1 cellular context compared by ENCODE assay signal in the genomic region with DNA sequence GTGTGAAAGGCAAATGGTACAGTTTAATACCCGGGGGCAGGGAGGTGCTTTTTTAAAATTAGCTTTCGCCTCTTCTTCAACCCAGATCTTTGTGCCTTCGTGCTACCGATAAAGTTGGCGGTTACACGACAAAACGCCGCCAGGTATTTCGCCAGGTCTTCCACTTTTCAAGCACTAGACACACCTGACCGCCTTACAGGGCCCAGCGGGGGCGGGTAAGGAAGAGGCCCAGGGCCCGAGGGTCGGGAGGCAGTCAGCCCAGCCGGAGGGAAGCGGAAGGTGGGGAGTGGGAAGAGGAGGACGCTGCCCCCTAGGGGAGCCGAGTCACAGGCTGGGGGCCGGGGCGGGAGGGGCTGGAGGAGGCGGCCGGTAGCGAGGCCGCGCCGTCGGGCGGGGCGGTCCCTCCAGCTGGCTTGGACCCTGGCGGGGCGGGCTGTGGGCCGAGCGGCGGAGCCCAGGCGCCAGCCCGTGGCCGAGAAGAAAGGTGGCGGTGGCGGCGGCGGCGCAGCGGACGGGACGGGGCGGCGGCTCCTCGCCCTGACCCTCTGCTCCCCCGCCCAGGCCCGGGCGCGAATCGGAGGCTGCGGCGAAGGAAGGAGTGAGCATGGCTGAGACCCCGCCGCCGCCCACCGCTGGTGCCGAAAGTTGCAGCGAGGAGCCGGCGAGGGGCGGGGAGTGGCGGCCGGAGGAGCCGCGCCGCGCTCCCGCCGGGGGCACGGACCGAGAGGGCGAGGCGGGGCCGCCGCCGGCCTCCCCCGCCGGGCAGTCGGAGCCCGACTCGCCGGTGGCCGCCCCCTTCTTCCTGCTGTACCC.
TF ChIP-seq lines count a peak whose summit lies in the region.

No MANE protein-coding gene starts in this region.

TF ChIP-seq in K562, 482 proteins besides CTCF, POLR2A, EP300 and RAD21 (continued from another document and continues in another):
- TF ChIP-seq NONO (IDR thresholded peaks at IDR 0.05; ENCODE audit: low read depth in 2 of 2, low read length in 1 of 2) (peak in 1 of 2 experiments; percentile 69), EGR1 (conservative IDR thresholded peaks at IDR 0.05) (peak; percentile 60), KDM2B (CRISPR knock-in tag; IDR thresholded peaks at IDR 0.05) (no peak), ETV5 (CRISPR knock-in tag; IDR thresholded peaks at IDR 0.05; ENCODE audit: low read depth) (peak; percentile 33; the same call in 1 of the 2 replicates), L3MBTL2 (IDR thresholded peaks at IDR 0.05) (peak; percentile 25), E2F3 (CRISPR knock-in tag; IDR thresholded peaks at IDR 0.05) (no peak), CCNT2 (IDR thresholded peaks at IDR 0.05; ENCODE audit: borderline replicate concordance, extremely low read depth, insufficient read length, low read depth, low read length) (peak; percentile 34), GABPA (tag; conservative IDR thresholded peaks at IDR 0.05; ENCODE audit: low read depth) (peak; percentile 65), ZNF3 (CRISPR knock-in tag; IDR thresholded peaks at IDR 0.05) (no peak), ZFX (CRISPR knock-in tag; IDR thresholded peaks at IDR 0.05) (peak; percentile 55; the same call in 1 of the 2 replicates), ETS1 (conservative IDR thresholded peaks at IDR 0.05; ENCODE audit: control insufficient read depth, low read depth, low read length) (0 out of 2 replicates have a peak, but pooled peaks have one; percentile 26), STAT5A (IDR thresholded peaks at IDR 0.05; ENCODE audit: borderline replicate concordance, low read length) (no peak), RBFOX2 (IDR thresholded peaks at IDR 0.05; ENCODE audit: low read depth, low read length) (peak; percentile 9; the same call in 1 of the 2 replicates), ZBTB33 (CRISPR knock-in tag; IDR thresholded peaks at IDR 0.05) (peak; percentile 82), MAZ (CRISPR knock-in tag; conservative IDR thresholded peaks at IDR 0.05 in 1 of 2, IDR thresholded peaks at IDR 0.05 in 1 of 2) (peak; percentile 96 to 98), CGGBP1 (CRISPR knock-in tag; IDR thresholded peaks at IDR 0.05) (no peak), TRIM25 (IDR thresholded peaks at IDR 0.05; ENCODE audit: borderline replicate concordance) (no peak), FOS (IDR thresholded peaks at IDR 0.05; ENCODE audit: extremely low read depth, insufficient read length) (no peak), U2AF1 (optimal IDR thresholded peaks at IDR 0.05; ENCODE audit: low read depth, low read length) (no peak), HNRNPK (IDR thresholded peaks at IDR 0.05; ENCODE audit: low read depth, low read length, poor library complexity, severe bottlenecking) (peak; percentile 39), TCF3 (CRISPR knock-in tag; IDR thresholded peaks at IDR 0.05) (no peak), CHD4 (IDR thresholded peaks at IDR 0.05; ENCODE audit: insufficient read depth, insufficient replicate concordance, low read depth, low read length, poor library complexity, severe bottlenecking) (peak; percentile 28), DLX4 (CRISPR knock-in tag; IDR thresholded peaks at IDR 0.05) (no peak), MCM5 (IDR thresholded peaks at IDR 0.05; ENCODE audit: low read depth) (no peak), YY1 (IDR thresholded peaks at IDR 0.05; ENCODE audit: borderline replicate concordance in 1 of 3, control insufficient read depth in 1 of 3, extremely low read depth in 1 of 3, insufficient read depth in 3 of 3, insufficient read length in 1 of 3, insufficient replicate concordance in 2 of 3, low read depth in 1 of 3, low read length in 2 of 3) (peak in 2 of 3 experiments; percentile 21 to 38), FOXA3 (CRISPR knock-in tag; conservative IDR thresholded peaks at IDR 0.05 in 1 of 2, IDR thresholded peaks at IDR 0.05 in 1 of 2) (0 out of 4 replicates have a peak, but pooled peaks of 1 of the 2 experiments have one; percentile 28), NBN (IDR thresholded peaks at IDR 0.05; ENCODE audit: low read depth) (peak; percentile 57; the same call in 1 of the 2 replicates), SUPT5H (IDR thresholded peaks at IDR 0.05) (peak; percentile 71), PHF20 (IDR thresholded peaks at IDR 0.05; ENCODE audit: partially characterized antibody) (peak; percentile 72), MYBL2 (IDR thresholded peaks at IDR 0.05; ENCODE audit: low read depth) (no peak), MYBL2 (CRISPR knock-in tag; IDR thresholded peaks at IDR 0.05; ENCODE audit: borderline replicate concordance) (no peak)
- TF ChIP-seq, protein P1, sequence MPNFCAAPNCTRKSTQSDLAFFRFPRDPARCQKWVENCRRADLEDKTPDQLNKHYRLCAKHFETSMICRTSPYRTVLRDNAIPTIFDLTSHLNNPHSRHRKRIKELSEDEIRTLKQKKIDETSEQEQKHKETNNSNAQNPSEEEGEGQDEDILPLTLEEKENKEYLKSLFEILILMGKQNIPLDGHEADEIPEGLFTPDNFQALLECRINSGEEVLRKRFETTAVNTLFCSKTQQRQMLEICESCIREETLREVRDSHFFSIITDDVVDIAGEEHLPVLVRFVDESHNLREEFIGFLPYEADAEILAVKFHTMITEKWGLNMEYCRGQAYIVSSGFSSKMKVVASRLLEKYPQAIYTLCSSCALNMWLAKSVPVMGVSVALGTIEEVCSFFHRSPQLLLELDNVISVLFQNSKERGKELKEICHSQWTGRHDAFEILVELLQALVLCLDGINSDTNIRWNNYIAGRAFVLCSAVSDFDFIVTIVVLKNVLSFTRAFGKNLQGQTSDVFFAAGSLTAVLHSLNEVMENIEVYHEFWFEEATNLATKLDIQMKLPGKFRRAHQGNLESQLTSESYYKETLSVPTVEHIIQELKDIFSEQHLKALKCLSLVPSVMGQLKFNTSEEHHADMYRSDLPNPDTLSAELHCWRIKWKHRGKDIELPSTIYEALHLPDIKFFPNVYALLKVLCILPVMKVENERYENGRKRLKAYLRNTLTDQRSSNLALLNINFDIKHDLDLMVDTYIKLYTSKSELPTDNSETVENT (CRISPR knock-in tag; IDR thresholded peaks at IDR 0.05), result no peak
- TF ChIP-seq, protein P2, sequence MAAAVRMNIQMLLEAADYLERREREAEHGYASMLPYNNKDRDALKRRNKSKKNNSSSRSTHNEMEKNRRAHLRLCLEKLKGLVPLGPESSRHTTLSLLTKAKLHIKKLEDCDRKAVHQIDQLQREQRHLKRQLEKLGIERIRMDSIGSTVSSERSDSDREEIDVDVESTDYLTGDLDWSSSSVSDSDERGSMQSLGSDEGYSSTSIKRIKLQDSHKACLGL (CRISPR knock-in tag; IDR thresholded peaks at IDR 0.05; ENCODE audit: borderline replicate concordance, poor library complexity, severe bottlenecking), result no peak
- TF ChIP-seq, protein P3, sequence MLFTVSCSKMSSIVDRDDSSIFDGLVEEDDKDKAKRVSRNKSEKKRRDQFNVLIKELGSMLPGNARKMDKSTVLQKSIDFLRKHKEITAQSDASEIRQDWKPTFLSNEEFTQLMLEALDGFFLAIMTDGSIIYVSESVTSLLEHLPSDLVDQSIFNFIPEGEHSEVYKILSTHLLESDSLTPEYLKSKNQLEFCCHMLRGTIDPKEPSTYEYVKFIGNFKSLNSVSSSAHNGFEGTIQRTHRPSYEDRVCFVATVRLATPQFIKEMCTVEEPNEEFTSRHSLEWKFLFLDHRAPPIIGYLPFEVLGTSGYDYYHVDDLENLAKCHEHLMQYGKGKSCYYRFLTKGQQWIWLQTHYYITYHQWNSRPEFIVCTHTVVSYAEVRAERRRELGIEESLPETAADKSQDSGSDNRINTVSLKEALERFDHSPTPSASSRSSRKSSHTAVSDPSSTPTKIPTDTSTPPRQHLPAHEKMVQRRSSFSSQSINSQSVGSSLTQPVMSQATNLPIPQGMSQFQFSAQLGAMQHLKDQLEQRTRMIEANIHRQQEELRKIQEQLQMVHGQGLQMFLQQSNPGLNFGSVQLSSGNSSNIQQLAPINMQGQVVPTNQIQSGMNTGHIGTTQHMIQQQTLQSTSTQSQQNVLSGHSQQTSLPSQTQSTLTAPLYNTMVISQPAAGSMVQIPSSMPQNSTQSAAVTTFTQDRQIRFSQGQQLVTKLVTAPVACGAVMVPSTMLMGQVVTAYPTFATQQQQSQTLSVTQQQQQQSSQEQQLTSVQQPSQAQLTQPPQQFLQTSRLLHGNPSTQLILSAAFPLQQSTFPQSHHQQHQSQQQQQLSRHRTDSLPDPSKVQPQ (CRISPR knock-in tag; IDR thresholded peaks at IDR 0.05; ENCODE audit: borderline replicate concordance), result no peak
- TF ChIP-seq, protein P4, sequence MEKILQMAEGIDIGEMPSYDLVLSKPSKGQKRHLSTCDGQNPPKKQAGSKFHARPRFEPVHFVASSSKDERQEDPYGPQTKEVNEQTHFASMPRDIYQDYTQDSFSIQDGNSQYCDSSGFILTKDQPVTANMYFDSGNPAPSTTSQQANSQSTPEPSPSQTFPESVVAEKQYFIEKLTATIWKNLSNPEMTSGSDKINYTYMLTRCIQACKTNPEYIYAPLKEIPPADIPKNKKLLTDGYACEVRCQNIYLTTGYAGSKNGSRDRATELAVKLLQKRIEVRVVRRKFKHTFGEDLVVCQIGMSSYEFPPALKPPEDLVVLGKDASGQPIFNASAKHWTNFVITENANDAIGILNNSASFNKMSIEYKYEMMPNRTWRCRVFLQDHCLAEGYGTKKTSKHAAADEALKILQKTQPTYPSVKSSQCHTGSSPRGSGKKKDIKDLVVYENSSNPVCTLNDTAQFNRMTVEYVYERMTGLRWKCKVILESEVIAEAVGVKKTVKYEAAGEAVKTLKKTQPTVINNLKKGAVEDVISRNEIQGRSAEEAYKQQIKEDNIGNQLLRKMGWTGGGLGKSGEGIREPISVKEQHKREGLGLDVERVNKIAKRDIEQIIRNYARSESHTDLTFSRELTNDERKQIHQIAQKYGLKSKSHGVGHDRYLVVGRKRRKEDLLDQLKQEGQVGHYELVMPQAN (IDR thresholded peaks at IDR 0.05; ENCODE audit: borderline replicate concordance), result 0 out of 2 replicates have a peak, but pooled peaks have one; percentile 11
- TF ChIP-seq, protein P5, sequence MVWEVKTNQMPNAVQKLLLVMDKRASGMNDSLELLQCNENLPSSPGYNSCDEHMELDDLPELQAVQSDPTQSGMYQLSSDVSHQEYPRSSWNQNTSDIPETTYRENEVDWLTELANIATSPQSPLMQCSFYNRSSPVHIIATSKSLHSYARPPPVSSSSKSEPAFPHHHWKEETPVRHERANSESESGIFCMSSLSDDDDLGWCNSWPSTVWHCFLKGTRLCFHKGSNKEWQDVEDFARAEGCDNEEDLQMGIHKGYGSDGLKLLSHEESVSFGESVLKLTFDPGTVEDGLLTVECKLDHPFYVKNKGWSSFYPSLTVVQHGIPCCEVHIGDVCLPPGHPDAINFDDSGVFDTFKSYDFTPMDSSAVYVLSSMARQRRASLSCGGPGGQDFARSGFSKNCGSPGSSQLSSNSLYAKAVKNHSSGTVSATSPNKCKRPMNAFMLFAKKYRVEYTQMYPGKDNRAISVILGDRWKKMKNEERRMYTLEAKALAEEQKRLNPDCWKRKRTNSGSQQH (CRISPR knock-in tag; IDR thresholded peaks at IDR 0.05), result no peak
